In the genomic region with DNA sequence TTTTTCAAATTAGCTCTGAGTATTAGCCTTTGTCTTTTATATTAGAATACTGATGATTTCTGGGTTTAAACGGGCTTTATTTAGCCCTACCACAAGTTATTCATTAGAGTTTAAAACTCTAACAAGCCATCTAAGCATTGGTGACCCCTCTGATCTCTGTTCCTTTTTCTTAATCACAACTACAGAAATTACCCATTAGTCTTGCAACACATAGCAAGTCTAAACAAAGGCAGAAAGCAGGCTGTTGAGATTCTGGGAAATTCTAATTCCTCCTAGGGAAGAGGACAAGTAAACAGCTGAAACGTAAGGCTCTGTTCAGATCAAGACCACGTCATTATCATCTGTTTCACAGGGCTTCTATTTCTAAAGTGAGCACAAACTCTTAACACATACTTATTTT, we compare ENCODE assay signal across 23 cellular contexts.
A peak's percentile ranks its signal among the peaks of the same experiment; 100 is the strongest.
DNase-seq lines count a peak whose midpoint lies in the region; ATAC-seq and TF ChIP-seq lines count a peak whose summit lies in the region.
"Had no signal": no experiment of that assay in that cellular context is flagged by ENCODE, and none has a peak within 500 bp of the region (broad histone marks: within the 10 kb centered on the region; RNA-seq: fewer than 3 reads in every experiment).

No MANE protein-coding gene starts in this region.

- no peaks in the 10 kb centered on the region for H4K20me1 ChIP-seq in neural progenitor cell (ENCODE audit: low read depth)

- H3K9me3 Mint-ChIP-seq in neural progenitor cell, result no peaks in the 10 kb centered on the region
- H3K9me3 Mint-ChIP-seq: activated B cell treated with CpG ODN at 0.5 μM for 24 hours; activated CD4-positive, alpha-beta memory T cell treated with anti-CD3 and anti-CD28 coated beads for 36 hours; T-helper 2 cell treated with Interferon-gamma antibody and Interleukin-4, amounts not matched to agents 5 μg/mL and 100 μg/mL, for 36 hours had no signal

- H3K4me3 ChIP-seq in adipocyte (ENCODE audit: low read length), result no peak overlapping the region
- H3K4me3 ChIP-seq in neural progenitor cell, result no peak overlapping the region
- no peak overlapping the region for H3K4me3 ChIP-seq in prostate gland
- H3K4me3 ChIP-seq: gastroesophageal sphincter, right lobe of liver, testis had no signal

- H3K9ac ChIP-seq in adipocyte (ENCODE audit: low read length), result no peak overlapping the region
- no peak overlapping the region for H3K9ac ChIP-seq in neural progenitor cell
- H3K9ac ChIP-seq: SK-N-SH had no signal

- H3F3A ChIP-seq in neural progenitor cell (ENCODE audit: low read depth), result peaks cover 3% of the 10 kb centered on the region

- no peaks in the 10 kb centered on the region for H3K27me3 Mint-ChIP-seq in neural progenitor cell (ENCODE audit: insufficient read depth, low read depth)
- H3K27me3 Mint-ChIP-seq: activated B cell treated with CpG ODN at 0.5 μM for 24 hours; activated CD4-positive, alpha-beta memory T cell treated with anti-CD3 and anti-CD28 coated beads for 36 hours; CD4-positive, CD25-positive, alpha-beta regulatory T cell had no signal

- H3K4me1 Mint-ChIP-seq in neural progenitor cell, result peaks cover 6% of the 10 kb centered on the region
- H3K4me1 Mint-ChIP-seq: activated B cell treated with CpG ODN at 0.5 μM for 24 hours; CD4-positive, CD25-positive, alpha-beta regulatory T cell; stimulated activated effector memory CD8-positive, alpha-beta T cell treated with anti-CD3 and anti-CD28 coated beads, Interleukin-12 subunit alpha, Interleukin-12 subunit beta, amount 100 ng/mL, for 72 hours had no signal

- WGBS in prostate gland, result 78% methylated on average over 3 of the region's 3 CpGs

- H3K27ac Mint-ChIP-seq in neural progenitor cell, result no peak overlapping the region
- H3K27ac Mint-ChIP-seq: activated B cell treated with CpG ODN at 0.5 μM for 24 hours; activated CD4-positive, alpha-beta memory T cell treated with anti-CD3 and anti-CD28 coated beads for 36 hours; CD4-positive, CD25-positive, alpha-beta regulatory T cell; stimulated activated effector memory CD8-positive, alpha-beta T cell treated with anti-CD3 and anti-CD28 coated beads, Interleukin-12 subunit alpha, Interleukin-12 subunit beta, amount 100 ng/mL, for 72 hours; T-helper 2 cell treated with Interferon-gamma antibody and Interleukin-4, amounts not matched to agents 5 μg/mL and 100 μg/mL, for 36 hours had no signal

- no peak overlapping the region for H3K4me3 Mint-ChIP-seq in neural progenitor cell
- H3K4me3 Mint-ChIP-seq: activated B cell treated with CpG ODN at 0.5 μM for 24 hours; activated CD4-positive, alpha-beta memory T cell treated with anti-CD3 and anti-CD28 coated beads for 36 hours; CD4-positive, CD25-positive, alpha-beta regulatory T cell; stimulated activated effector memory CD8-positive, alpha-beta T cell treated with anti-CD3 and anti-CD28 coated beads, Interleukin-12 subunit alpha, Interleukin-12 subunit beta, amount 100 ng/mL, for 72 hours; T-helper 2 cell treated with Interferon-gamma antibody and Interleukin-4, amounts not matched to agents 5 μg/mL and 100 μg/mL, for 36 hours had no signal

- no peaks in the 10 kb centered on the region for H3K36me3 Mint-ChIP-seq in neural progenitor cell
- H3K36me3 Mint-ChIP-seq: activated CD4-positive, alpha-beta memory T cell treated with anti-CD3 and anti-CD28 coated beads for 36 hours; CD4-positive, CD25-positive, alpha-beta regulatory T cell; stimulated activated effector memory CD8-positive, alpha-beta T cell treated with anti-CD3 and anti-CD28 coated beads, Interleukin-12 subunit alpha, Interleukin-12 subunit beta, amount 100 ng/mL, for 72 hours had no signal

- H3K36me3 ChIP-seq in adipocyte (ENCODE audit: control insufficient read depth, insufficient read depth, low read length, severe bottlenecking), result no peaks in the 10 kb centered on the region
- no peaks in the 10 kb centered on the region for H3K36me3 ChIP-seq in neural progenitor cell
- H3K36me3 ChIP-seq in prostate gland, result no peaks in the 10 kb centered on the region
- H3K36me3 ChIP-seq: gastroesophageal sphincter, right lobe of liver had no signal

- no peak for TF ChIP-seq POLR2A in prostate gland (IDR thresholded peaks at IDR 0.05)

- H2AFZ ChIP-seq in neural progenitor cell (replicated peaks), result peak overlapping the region; percentile 22

- H3K4me2 ChIP-seq in neural progenitor cell, result no peak overlapping the region
- H3K4me2 ChIP-seq: SK-N-SH had no signal

- H3K27ac ChIP-seq in neural progenitor cell (no peak overlapping the region), prostate gland (no peak overlapping the region)
- H3K27ac ChIP-seq: epithelial cell of prostate, gastroesophageal sphincter, HL-60, right lobe of liver had no signal

- peak; percentile 9 for DNase-seq in adipocyte (ENCODE audit: low read depth)
- no peak for DNase-seq in neural progenitor cell (ENCODE audit: low spot score)
- DNase-seq in HK-2 (ENCODE audit: unreplicated experiment), result no peak
- no peak for DNase-seq in prostate gland (ENCODE audit: low spot score)
- no peak for DNase-seq in AG08395 (ENCODE audit: low spot score)
- DNase-seq: ACHN; activated B cell treated with CpG ODN at 0.5 μM for 24 hours; activated CD4-positive, alpha-beta memory T cell treated with anti-CD3 and anti-CD28 coated beads for 36 hours; caudate nucleus; CD4-positive, CD25-positive, alpha-beta regulatory T cell; NCI-H510A; right lobe of liver; RPMI8226; SK-N-SH; testis had no signal

- H3K79me2 ChIP-seq in neural progenitor cell (ENCODE audit: low read depth), result no peaks in the 10 kb centered on the region

- no peak for TF ChIP-seq CTCF in neural progenitor cell (IDR thresholded peaks at IDR 0.05)
- no peak for TF ChIP-seq CTCF in prostate gland (IDR thresholded peaks at IDR 0.05)

- H3K9me3 ChIP-seq in adipocyte (ENCODE audit: control insufficient read depth, low read length), result no peaks in the 10 kb centered on the region
- no peaks in the 10 kb centered on the region for H3K9me3 ChIP-seq in neural progenitor cell (ENCODE audit: low read depth)
- H3K9me3 ChIP-seq in prostate gland, result no peaks in the 10 kb centered on the region
- H3K9me3 ChIP-seq: gastroesophageal sphincter, right lobe of liver, SK-N-SH, testis had no signal

- no peaks in the 10 kb centered on the region for H3K27me3 ChIP-seq in adipocyte (replicated peaks; ENCODE audit: control insufficient read depth, insufficient read depth, low read length)
- H3K27me3 ChIP-seq in neural progenitor cell, result no peaks in the 10 kb centered on the region
- no peaks in the 10 kb centered on the region for H3K27me3 ChIP-seq in prostate gland (replicated peaks; ENCODE audit: insufficient read depth)
- H3K27me3 ChIP-seq: gastroesophageal sphincter, right lobe of liver, testis had no signal

- ATAC-seq in GM18870 (IDR thresholded peaks at IDR 0.05; ENCODE audit: unreplicated experiment) (peak; percentile 90), HG03060 (IDR thresholded peaks at IDR 0.05; ENCODE audit: low read depth, unreplicated experiment) (peak; percentile 74), GM18868 (IDR thresholded peaks at IDR 0.05; ENCODE audit: unreplicated experiment) (no peak)
- ATAC-seq: gastroesophageal sphincter; right lobe of liver; stimulated activated effector memory CD8-positive, alpha-beta T cell treated with anti-CD3 and anti-CD28 coated beads, Interleukin-12 subunit alpha, Interleukin-12 subunit beta, amount 100 ng/mL, for 72 hours had no signal

- H3K4me1 ChIP-seq in adipocyte (ENCODE audit: control insufficient read depth, insufficient read depth, low read length) (peaks cover 10% of the 10 kb centered on the region), neural progenitor cell (peaks cover 9% of the 10 kb centered on the region), prostate gland (replicated peaks) (no peaks in the 10 kb centered on the region)
- H3K4me1 ChIP-seq: gastroesophageal sphincter, right lobe of liver, testis had no signal

- intact Hi-C loops in prostate gland (cut with DNase I), result no loop called here
